13 cellular contexts compared by ENCODE assay signal in genomic region chr16:77868052-77868451, GRCh38.
A peak's percentile ranks its signal among the peaks of the same experiment; 100 is the strongest.
DNase-seq lines count a peak whose midpoint lies in the region; ATAC-seq and TF ChIP-seq lines count a peak whose summit lies in the region.
"Had no signal": no experiment of that assay in that cellular context is flagged by ENCODE, and none has a peak within 500 bp of the region (broad histone marks: within the 10 kb centered on the region; RNA-seq: fewer than 3 reads in every experiment).

No MANE protein-coding gene starts in this region.

- H3K27me3 ChIP-seq in GM06990 (replicated peaks; ENCODE audit: control insufficient read depth, insufficient read depth, low read length), result no peaks in the 10 kb centered on the region; the same call in 1 of the 2 replicates

- no peak for TF ChIP-seq CTCF in GM06990 (IDR thresholded peaks at IDR 0.05; ENCODE audit: insufficient read depth, low read length, poor library complexity, severe bottlenecking)

- H3K4me3 ChIP-seq in GM06990 (replicated peaks; ENCODE audit: low read depth, low read length), result no peak overlapping the region
- H3K4me3 ChIP-seq: A549 had no signal

- DNase-seq in GM06990 (ENCODE audit: extremely low read depth, insufficient read length) (peak; percentile 10), NCI-H2171 treated with DMSO at 0.1 percent for 48 hours (lab: John Stamatoyannopoulos, UW) (no peak), COLO829 (ENCODE audit: low spot score) (no peak)
- DNase-seq in stimulated activated CD4-positive, alpha-beta T cell treated with anti-CD3 and anti-CD28 coated beads, Interleukin-4, amount 100 ng/mL, for 1 hour, result no peak
- DNase-seq: activated CD4-positive, CD25-positive, alpha-beta regulatory T cell; amniotic stem cell; stimulated activated CD4-positive, alpha-beta T cell treated with anti-CD3 and anti-CD28 coated beads, Interleukin-12 subunit alpha, Interleukin-12 subunit beta, amount 100 ng/mL, for 4 hours; trophoblast cell had no signal

- H3K36me3 ChIP-seq in GM06990 (ENCODE audit: control insufficient read depth, insufficient read depth, low read length), result no peaks in the 10 kb centered on the region

- ATAC-seq in GM19452 (IDR thresholded peaks at IDR 0.05; ENCODE audit: unreplicated experiment) (peak; percentile 29), HG02763 (IDR thresholded peaks at IDR 0.05; ENCODE audit: unreplicated experiment) (peak; percentile 13), HG03354 (IDR thresholded peaks at IDR 0.05; ENCODE audit: poor library complexity, severe bottlenecking, unreplicated experiment) (peak; percentile 35), HG02678 (IDR thresholded peaks at IDR 0.05; ENCODE audit: unreplicated experiment) (no peak)
- ATAC-seq: A549 had no signal
